Comparison of ENCODE assay signal across 8 cellular contexts in genomic region chr18:47150029-47150823, GRCh38. TPM values are rescaled to one million over a fixed set of nuclear protein-coding genes. Genes with fewer than 3 reads are reported as not detected.
DNase-seq lines count a peak whose midpoint lies in the region; ATAC-seq lines count a peak whose summit lies in the region.

Gene HDHD2, minus strand, starts transcription at chr18:47150500. Its CDS starts 14,061 bp downstream, at chr18:47136439.

- H3K4me3 Mint-ChIP-seq in CD4-positive, alpha-beta memory T cell: peak within 1 kb of the TSS; percentile 92 to 98 (median 96)
- peak within 1 kb of the TSS; percentile 97 for H3K4me3 Mint-ChIP-seq in memory B cell

- H3K27me3 Mint-ChIP-seq in CD4-positive, alpha-beta memory T cell: no peaks in the 10 kb centered on the region
- H3K27me3 Mint-ChIP-seq in memory B cell: no peaks in the 10 kb centered on the region

- peak within 1 kb of the TSS; percentile 70 for H3K27ac ChIP-seq in CD4-positive, alpha-beta memory T cell (ENCODE audit: low read depth, low read length)
- peak within 1 kb of the TSS; percentile 68 for H3K27ac ChIP-seq in effector memory CD4-positive, alpha-beta T cell (ENCODE audit: insufficient read depth, low read length, poor library complexity, severe bottlenecking)

- H3K9me3 Mint-ChIP-seq in CD4-positive, alpha-beta memory T cell: no peaks in the 10 kb centered on the region
- H3K9me3 Mint-ChIP-seq in memory B cell: no peaks in the 10 kb centered on the region

- peak within 1 kb of the TSS; percentile 89 to 98 (median 97) for H3K27ac Mint-ChIP-seq in CD4-positive, alpha-beta memory T cell
- peak within 1 kb of the TSS; percentile 96 for H3K27ac Mint-ChIP-seq in memory B cell

- peaks cover 17 to 19% of the 10 kb centered on the region in 2 donors for H3K36me3 Mint-ChIP-seq in CD4-positive, alpha-beta memory T cell
- peaks cover 11% of the 10 kb centered on the region for H3K36me3 Mint-ChIP-seq in memory B cell

- CTCF ChIA-PET in CD4-positive, alpha-beta memory T cell (lab: Charles Lee; ENCODE audit: partially characterized antibody): interaction anchor here (0.5 to 2.0 kb wide), 3 partner anchors 53 to 1485 kb away, joined by 3 to 6 read pairs (median 3); no protein-coding TSS in a partner anchor
- CTCF ChIA-PET in activated CD8-positive, alpha-beta memory T cell treated with anti-CD3 and anti-CD28 coated beads for 36 hours (lab: Charles Lee): interaction anchor here (1.0 to 1.6 kb wide), 6 partner anchors 18 to 55 kb away, joined by 3 to 6 read pairs (median 3); no protein-coding TSS in a partner anchor

- POLR2A ChIA-PET in CD4-positive, alpha-beta memory T cell (lab: Charles Lee; ENCODE audit: partially characterized antibody): interaction anchor here (0.6 to 3.6 kb wide), 9 partner anchors 9 to 233 kb away, joined by 3 to 16 read pairs (median 3); partner anchors contain the start of genes KATNAL2 and PIAS2
- POLR2A ChIA-PET in activated CD8-positive, alpha-beta memory T cell treated with anti-CD3 and anti-CD28 coated beads for 36 hours (lab: Charles Lee): no interaction called here

- peak; percentile 62 to 72 (median 69) for DNase-seq in CD4-positive, alpha-beta memory T cell
- DNase-seq in NOMO-1 (lab: John Stamatoyannopoulos, UW; ENCODE audit: unreplicated experiment in 2 of 2): peak; percentile 65 to 78
- peak; percentile 47 to 63 (median 57) for DNase-seq in effector memory CD4-positive, alpha-beta T cell
- peak; percentile 27 to 59 for DNase-seq in memory B cell (ENCODE audit: low spot score in 2 of 2)
- DNase-seq in stimulated activated CD8-positive, alpha-beta memory T cell treated with anti-CD3 and anti-CD28 coated beads, Interleukin-12 subunit alpha, Interleukin-12 subunit beta, amount 100 ng/mL, for 24 hours (ENCODE audit: extremely low read depth): peak; percentile 70

- H3K9me3 ChIP-seq in CD4-positive, alpha-beta memory T cell (ENCODE audit: control insufficient read depth in 1 of 2, low read length in 2 of 2): no peaks in the 10 kb centered on the region
- H3K9me3 ChIP-seq in effector memory CD4-positive, alpha-beta T cell (ENCODE audit: control insufficient read depth, low read length): no peaks in the 10 kb centered on the region

- H3K4me3 ChIP-seq in CD4-positive, alpha-beta memory T cell (ENCODE audit: low read length in 2 of 2): peak within 1 kb of the TSS; percentile 31 to 72
- H3K4me3 ChIP-seq in effector memory CD4-positive, alpha-beta T cell (ENCODE audit: insufficient read depth, low read depth, low read length, poor library complexity, severe bottlenecking): peak within 1 kb of the TSS; percentile 84

- H3K4me1 Mint-ChIP-seq in CD4-positive, alpha-beta memory T cell: peaks cover 35 to 61% (median 49%) of the 10 kb centered on the region in 4 donors
- H3K4me1 Mint-ChIP-seq in memory B cell: peaks cover 33% of the 10 kb centered on the region

- no peaks in the 10 kb centered on the region for H3K36me3 ChIP-seq in CD4-positive, alpha-beta memory T cell (ENCODE audit: insufficient read depth, low read length)
- H3K36me3 ChIP-seq in effector memory CD4-positive, alpha-beta T cell (ENCODE audit: control insufficient read depth, insufficient read depth, low read length): no peaks in the 10 kb centered on the region

- ATAC-seq in GM19397 (IDR thresholded peaks at IDR 0.05; ENCODE audit: unreplicated experiment) (peak; percentile 96), HG03565 (IDR thresholded peaks at IDR 0.05; ENCODE audit: unreplicated experiment) (peak; percentile 73), memory B cell (ENCODE audit: low read depth) (peak; percentile 83)

- intact Hi-C loops in CD4-positive, alpha-beta memory T cell (cut with micrococcal nuclease): loop anchor here (1.0 to 10.0 kb wide), 2 partner anchors 26 to 785 kb away; partner anchors contain the start of genes IER3IP1 and SMAD2

- no peaks in the 10 kb centered on the region for H3K27me3 ChIP-seq in CD4-positive, alpha-beta memory T cell (ENCODE audit: insufficient read depth, low read length)
- H3K27me3 ChIP-seq in effector memory CD4-positive, alpha-beta T cell (replicated peaks; ENCODE audit: control insufficient read depth, insufficient read depth, low read length, poor library complexity, severe bottlenecking): no peaks in the 10 kb centered on the region

- H3K4me1 ChIP-seq in CD4-positive, alpha-beta memory T cell (ENCODE audit: insufficient read depth, low read length): peaks cover 39% of the 10 kb centered on the region
- peaks cover 13% of the 10 kb centered on the region for H3K4me1 ChIP-seq in effector memory CD4-positive, alpha-beta T cell (ENCODE audit: control insufficient read depth, insufficient read depth, low read length, poor library complexity, severe bottlenecking)

RNA-seq across cellular contexts. Expression of gene HDHD2, which starts in this region (rescaled TPM):
- total RNA-seq in CD4-positive, alpha-beta memory T cell: 10 to 100 TPM; 34.2 to 36.5 TPM
- polyA plus RNA-seq in CD4-positive, alpha-beta memory T cell: 10 to 100 TPM; 40.5 to 62.6 TPM
- 10 to 100 TPM; 21.4 to 25.6 TPM for total RNA-seq in activated CD8-positive, alpha-beta memory T cell treated with anti-CD3 and anti-CD28 coated beads for 36 hours

Comparison
In these comparisons a context has a peak if more than half of its experiments do, and no peak if none do; other contexts are left out.
1. Peak in every context shown above with its lines: DNase-seq, ATAC-seq, H3K4me3 ChIP-seq and H3K27ac ChIP-seq.